ENCODE assay signal across 1 cellular context in genomic region chr18:34299828-34300227, GRCh38.
TF ChIP-seq lines count a peak whose summit lies in the region.

No MANE protein-coding gene starts in this region.

TF ChIP-seq in GM12878, 131 proteins besides CTCF, POLR2A, EP300 and RAD21 (continued from another document):
- TF ChIP-seq, protein P1, sequence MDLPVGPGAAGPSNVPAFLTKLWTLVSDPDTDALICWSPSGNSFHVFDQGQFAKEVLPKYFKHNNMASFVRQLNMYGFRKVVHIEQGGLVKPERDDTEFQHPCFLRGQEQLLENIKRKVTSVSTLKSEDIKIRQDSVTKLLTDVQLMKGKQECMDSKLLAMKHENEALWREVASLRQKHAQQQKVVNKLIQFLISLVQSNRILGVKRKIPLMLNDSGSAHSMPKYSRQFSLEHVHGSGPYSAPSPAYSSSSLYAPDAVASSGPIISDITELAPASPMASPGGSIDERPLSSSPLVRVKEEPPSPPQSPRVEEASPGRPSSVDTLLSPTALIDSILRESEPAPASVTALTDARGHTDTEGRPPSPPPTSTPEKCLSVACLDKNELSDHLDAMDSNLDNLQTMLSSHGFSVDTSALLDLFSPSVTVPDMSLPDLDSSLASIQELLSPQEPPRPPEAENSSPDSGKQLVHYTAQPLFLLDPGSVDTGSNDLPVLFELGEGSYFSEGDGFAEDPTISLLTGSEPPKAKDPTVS (IDR thresholded peaks at IDR 0.05; ENCODE audit: low read depth, low read length), result no peak
- TF ChIP-seq, protein P2, sequence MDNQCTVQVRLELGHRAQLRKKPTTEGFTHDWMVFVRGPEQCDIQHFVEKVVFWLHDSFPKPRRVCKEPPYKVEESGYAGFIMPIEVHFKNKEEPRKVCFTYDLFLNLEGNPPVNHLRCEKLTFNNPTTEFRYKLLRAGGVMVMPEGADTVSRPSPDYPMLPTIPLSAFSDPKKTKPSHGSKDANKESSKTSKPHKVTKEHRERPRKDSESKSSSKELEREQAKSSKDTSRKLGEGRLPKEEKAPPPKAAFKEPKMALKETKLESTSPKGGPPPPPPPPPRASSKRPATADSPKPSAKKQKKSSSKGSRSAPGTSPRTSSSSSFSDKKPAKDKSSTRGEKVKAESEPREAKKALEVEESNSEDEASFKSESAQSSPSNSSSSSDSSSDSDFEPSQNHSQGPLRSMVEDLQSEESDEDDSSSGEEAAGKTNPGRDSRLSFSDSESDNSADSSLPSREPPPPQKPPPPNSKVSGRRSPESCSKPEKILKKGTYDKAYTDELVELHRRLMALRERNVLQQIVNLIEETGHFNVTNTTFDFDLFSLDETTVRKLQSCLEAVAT (IDR thresholded peaks at IDR 0.05), result 0 out of 2 replicates have a peak, but pooled peaks have one; percentile 30
- TF ChIP-seq STAT3 (IDR thresholded peaks at IDR 0.05; ENCODE audit: low read depth, low read length) (no peak), EED (IDR thresholded peaks at IDR 0.05; ENCODE audit: low read depth) (peak; percentile 67), SIX5 (IDR thresholded peaks at IDR 0.05; ENCODE audit: low read depth, low read length, severe bottlenecking) (no peak), TCF7 (IDR thresholded peaks at IDR 0.05; ENCODE audit: borderline replicate concordance) (peak; percentile 68), SUPT20H (IDR thresholded peaks at IDR 0.05; ENCODE audit: borderline replicate concordance, control insufficient read depth, low read depth, low read length) (no peak), IKZF2 (IDR thresholded peaks at IDR 0.05) (no peak; a peak in 1 of 4 replicates), ZNF592 (IDR thresholded peaks at IDR 0.05) (no peak), TCF12 (IDR thresholded peaks at IDR 0.05; ENCODE audit: low read depth, low read length) (peak; percentile 39; the same call in 1 of the 2 replicates), JUND (IDR thresholded peaks at IDR 0.05; ENCODE audit: low read depth, low read length) (no peak), SMARCA5 (IDR thresholded peaks at IDR 0.05) (0 out of 2 replicates have a peak, but pooled peaks have one; percentile 49), USF1 (IDR thresholded peaks at IDR 0.05; ENCODE audit: borderline replicate concordance, extremely low read length, insufficient read depth, low read depth, low read length) (no peak), HCFC1 (IDR thresholded peaks at IDR 0.05; ENCODE audit: low read length) (no peak)
- TF ChIP-seq, protein P3, sequence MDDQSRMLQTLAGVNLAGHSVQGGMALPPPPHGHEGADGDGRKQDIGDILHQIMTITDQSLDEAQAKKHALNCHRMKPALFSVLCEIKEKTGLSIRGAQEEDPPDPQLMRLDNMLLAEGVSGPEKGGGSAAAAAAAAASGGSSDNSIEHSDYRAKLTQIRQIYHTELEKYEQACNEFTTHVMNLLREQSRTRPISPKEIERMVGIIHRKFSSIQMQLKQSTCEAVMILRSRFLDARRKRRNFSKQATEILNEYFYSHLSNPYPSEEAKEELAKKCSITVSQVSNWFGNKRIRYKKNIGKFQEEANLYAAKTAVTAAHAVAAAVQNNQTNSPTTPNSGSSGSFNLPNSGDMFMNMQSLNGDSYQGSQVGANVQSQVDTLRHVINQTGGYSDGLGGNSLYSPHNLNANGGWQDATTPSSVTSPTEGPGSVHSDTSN (IDR thresholded peaks at IDR 0.05; ENCODE audit: insufficient replicate concordance, low read depth, low read length), result no peak
- TF ChIP-seq, protein P4, sequence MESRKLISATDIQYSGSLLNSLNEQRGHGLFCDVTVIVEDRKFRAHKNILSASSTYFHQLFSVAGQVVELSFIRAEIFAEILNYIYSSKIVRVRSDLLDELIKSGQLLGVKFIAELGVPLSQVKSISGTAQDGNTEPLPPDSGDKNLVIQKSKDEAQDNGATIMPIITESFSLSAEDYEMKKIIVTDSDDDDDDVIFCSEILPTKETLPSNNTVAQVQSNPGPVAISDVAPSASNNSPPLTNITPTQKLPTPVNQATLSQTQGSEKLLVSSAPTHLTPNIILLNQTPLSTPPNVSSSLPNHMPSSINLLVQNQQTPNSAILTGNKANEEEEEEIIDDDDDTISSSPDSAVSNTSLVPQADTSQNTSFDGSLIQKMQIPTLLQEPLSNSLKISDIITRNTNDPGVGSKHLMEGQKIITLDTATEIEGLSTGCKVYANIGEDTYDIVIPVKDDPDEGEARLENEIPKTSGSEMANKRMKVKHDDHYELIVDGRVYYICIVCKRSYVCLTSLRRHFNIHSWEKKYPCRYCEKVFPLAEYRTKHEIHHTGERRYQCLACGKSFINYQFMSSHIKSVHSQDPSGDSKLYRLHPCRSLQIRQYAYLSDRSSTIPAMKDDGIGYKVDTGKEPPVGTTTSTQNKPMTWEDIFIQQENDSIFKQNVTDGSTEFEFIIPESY (IDR thresholded peaks at IDR 0.05), result no peak
